In the genomic region with DNA sequence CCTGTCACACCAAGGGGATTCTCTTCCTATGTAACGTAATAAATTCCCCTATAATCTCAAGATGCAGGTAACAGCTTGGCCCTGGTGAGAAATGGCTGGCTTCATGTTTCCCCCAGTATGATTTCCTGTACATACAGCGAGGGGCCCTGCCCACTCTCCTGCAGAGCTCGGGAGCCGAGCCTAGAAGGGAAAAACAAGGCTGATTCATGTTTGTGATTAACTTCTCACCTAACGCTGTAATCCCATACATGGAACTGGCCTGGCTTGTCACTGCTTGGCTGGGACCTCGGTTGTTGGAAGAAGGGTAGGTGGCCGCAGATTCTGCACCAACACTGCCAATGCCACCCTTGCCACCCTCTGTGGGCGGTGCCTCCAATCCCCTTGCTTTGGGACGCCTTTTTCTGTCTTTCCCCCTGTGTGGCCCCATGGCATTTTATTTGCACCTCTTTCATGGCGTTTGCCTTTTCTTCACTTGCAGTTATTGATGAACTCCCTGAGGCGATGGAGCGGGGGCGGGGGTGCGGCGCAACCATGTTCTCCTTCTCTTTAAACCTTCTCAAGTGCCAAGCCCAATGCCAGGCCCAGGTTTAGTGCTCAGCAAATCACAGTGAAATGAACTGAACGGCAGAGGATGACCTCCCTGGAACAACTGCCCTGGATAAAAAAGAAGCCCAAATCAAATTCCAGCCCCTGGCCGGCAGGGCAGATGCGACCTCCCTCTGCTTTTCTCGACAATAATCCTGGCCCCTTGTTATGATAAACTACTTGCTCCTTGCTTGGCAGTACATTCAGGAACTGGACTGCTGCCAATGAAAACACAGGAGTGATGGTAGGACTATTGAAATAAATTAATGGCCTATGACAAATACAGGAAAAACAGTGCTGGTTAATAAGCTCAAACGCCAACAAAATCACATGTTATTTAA, we compare ENCODE assay signal across 9 cellular contexts.
A peak's percentile ranks its signal among the peaks of the same experiment; 100 is the strongest.
DNase-seq lines count a peak whose midpoint lies in the region; ATAC-seq and TF ChIP-seq lines count a peak whose summit lies in the region.
"Had no signal": no experiment of that assay in that cellular context is flagged by ENCODE, and none has a peak within 500 bp of the region (broad histone marks: within the 10 kb centered on the region; RNA-seq: fewer than 3 reads in every experiment).

No MANE protein-coding gene starts in this region.

- no peak for TF ChIP-seq CTCF in astrocyte of the spinal cord (IDR thresholded peaks at IDR 0.05; ENCODE audit: low read depth, low read length)

- in situ Hi-C loops in astrocyte of the spinal cord (cut with HindIII; ENCODE audit: low sequenced_read_pairs), result no loop called here

- peak; percentile 83 for DNase-seq in DMS53 (lab: John Stamatoyannopoulos, UW)
- DNase-seq in NCI-H2029 treated with DMSO at 0.1 percent for 48 hours (lab: John Stamatoyannopoulos, UW), result peak; percentile 91
- DNase-seq in astrocyte of the spinal cord (ENCODE audit: low read depth, low spot score), result peak; percentile 88
- peak; percentile 63 for DNase-seq in myocyte (ENCODE audit: low read depth)
- DNase-seq in OCI-M2 (lab: John Stamatoyannopoulos, UW; ENCODE audit: unreplicated experiment), result no peak
- no peak for DNase-seq in occipital lobe (lab: John Stamatoyannopoulos, UW)
- no peak for DNase-seq in MV-4-11 (lab: John Stamatoyannopoulos, UW)
- DNase-seq: activated T-cell treated with anti-CD3 and anti-CD28 coated beads, Interleukin-2, amount 50 U/mL, for 24 hours had no signal

- no peak for ATAC-seq in HG02852 (IDR thresholded peaks at IDR 0.05; ENCODE audit: unreplicated experiment)

- H3K4me3 ChIP-seq in astrocyte of the spinal cord (ENCODE audit: low read depth, low read length), result no peak overlapping the region

Comparison
In these comparisons a context has a peak if more than half of its experiments do, and no peak if none do; other contexts are left out.
1. DNase-seq: peak in DMS53 (single experiment), NCI-H2029 treated with DMSO at 0.1 percent for 48 hours (single experiment), astrocyte of the spinal cord (single experiment) and myocyte (single experiment); none in OCI-M2 (single experiment), occipital lobe (single experiment) and MV-4-11 (single experiment).